1 cellular context compared by ENCODE assay signal in genomic region chr3:138834359-138835176, GRCh38.
A peak's percentile ranks its signal among the peaks of the same experiment; 100 is the strongest.
TF ChIP-seq lines count a peak whose summit lies in the region.

TSS of gene PIK3CB (minus strand) at chr3:138834928. CDS start at chr3:138759343, 75,585 bp downstream.

TF ChIP-seq in HepG2, 621 proteins besides CTCF, POLR2A, EP300 and RAD21 (continued from another document and continues in another):
- TF ChIP-seq HNF1B (CRISPR knock-in tag; IDR thresholded peaks at IDR 0.05): peak; percentile 65; the same call in 1 of the 2 replicates
- TF ChIP-seq JUNB (CRISPR knock-in tag; IDR thresholded peaks at IDR 0.05; ENCODE audit: borderline replicate concordance): no peak
- TF ChIP-seq CHD2 (IDR thresholded peaks at IDR 0.05; ENCODE audit: low read depth, low read length): no peak
- TF ChIP-seq FOXA3 (CRISPR knock-in tag; IDR thresholded peaks at IDR 0.05): no peak; the same call in 1 of the 2 replicates
- no peak for TF ChIP-seq PRPF4 (IDR thresholded peaks at IDR 0.05; ENCODE audit: low read depth, low read length, poor library complexity, severe bottlenecking)
- TF ChIP-seq PCBP1 (IDR thresholded peaks at IDR 0.05; ENCODE audit: borderline replicate concordance, low read depth, low read length): no peak
- TF ChIP-seq TRIM22 (IDR thresholded peaks at IDR 0.05): no peak
- TF ChIP-seq KAT8 (CRISPR knock-in tag; IDR thresholded peaks at IDR 0.05): peak; percentile 14; the same call in 1 of the 2 replicates
- 0 out of 2 replicates have a peak, but pooled peaks have one; percentile 5 for TF ChIP-seq KLF15 (CRISPR knock-in tag; IDR thresholded peaks at IDR 0.05; ENCODE audit: borderline replicate concordance)
- peak; percentile 41; the same call in 1 of the 2 replicates for TF ChIP-seq ELF1 (CRISPR knock-in tag; IDR thresholded peaks at IDR 0.05)
- no peak for TF ChIP-seq SMAD1 (CRISPR knock-in tag; IDR thresholded peaks at IDR 0.05; ENCODE audit: borderline replicate concordance, low read depth)
- TF ChIP-seq IKZF4 (CRISPR knock-in tag; IDR thresholded peaks at IDR 0.05; ENCODE audit: borderline replicate concordance, low read depth, not compliant biosample characterization): no peak
- peak; percentile 38; the same call in 1 of the 2 replicates for TF ChIP-seq BCL6 (CRISPR knock-in tag; IDR thresholded peaks at IDR 0.05)
- no peak for TF ChIP-seq XBP1 (CRISPR knock-in tag; IDR thresholded peaks at IDR 0.05)
- no peak for TF ChIP-seq MTF1 (CRISPR knock-in tag; IDR thresholded peaks at IDR 0.05)
- no peak for TF ChIP-seq ZNF207 (IDR thresholded peaks at IDR 0.05; ENCODE audit: borderline replicate concordance)
- no peak; the same call in 1 of the 2 replicates for TF ChIP-seq DZIP1 (CRISPR knock-in tag; IDR thresholded peaks at IDR 0.05)
- no peak for TF ChIP-seq REXO4 (CRISPR knock-in tag; IDR thresholded peaks at IDR 0.05; ENCODE audit: borderline replicate concordance)
- no peak for TF ChIP-seq FOXO1 (CRISPR knock-in tag; IDR thresholded peaks at IDR 0.05)
- TF ChIP-seq ZMYM3 (CRISPR knock-in tag; IDR thresholded peaks at IDR 0.05): peak; percentile 11; the same call in 1 of the 2 replicates
- TF ChIP-seq ZMAT3 (CRISPR knock-in tag; conservative IDR thresholded peaks at IDR 0.05): no peak; the same call in 1 of the 2 replicates
- TF ChIP-seq PREB (CRISPR knock-in tag; IDR thresholded peaks at IDR 0.05): no peak
- no peak for TF ChIP-seq ZNF138 (CRISPR knock-in tag; IDR thresholded peaks at IDR 0.05; ENCODE audit: low read depth)
- TF ChIP-seq HNRNPLL (IDR thresholded peaks at IDR 0.05; ENCODE audit: low read depth, low read length, poor library complexity, severe bottlenecking): peak; percentile 82
- no peak for TF ChIP-seq RARA (CRISPR knock-in tag; IDR thresholded peaks at IDR 0.05)
- no peak for TF ChIP-seq ZNF598 (CRISPR knock-in tag; IDR thresholded peaks at IDR 0.05; ENCODE audit: borderline replicate concordance)
- TF ChIP-seq NFYC (CRISPR knock-in tag; IDR thresholded peaks at IDR 0.05): no peak
- no peak; the same call in 1 of the 2 replicates for TF ChIP-seq SOX5 (CRISPR knock-in tag; IDR thresholded peaks at IDR 0.05; ENCODE audit: borderline replicate concordance)
- peak; percentile 81 for TF ChIP-seq TAF1 (CRISPR knock-in tag; IDR thresholded peaks at IDR 0.05)
- TF ChIP-seq HINFP (CRISPR knock-in tag; IDR thresholded peaks at IDR 0.05; ENCODE audit: low read depth): 0 out of 2 replicates have a peak, but pooled peaks have one; percentile 47
- peak; percentile 61; the same call in 1 of the 2 replicates for TF ChIP-seq DRAP1 (CRISPR knock-in tag; IDR thresholded peaks at IDR 0.05)
- TF ChIP-seq ZBTB34 (CRISPR knock-in tag; IDR thresholded peaks at IDR 0.05): no peak
- TF ChIP-seq GTF2F1 (IDR thresholded peaks at IDR 0.05; ENCODE audit: low read length): no peak
- TF ChIP-seq HMGXB4 (CRISPR knock-in tag; IDR thresholded peaks at IDR 0.05; ENCODE audit: borderline replicate concordance in 1 of 2, low read depth in 1 of 2): peak; percentile 90 to 91
- TF ChIP-seq SOX6 (IDR thresholded peaks at IDR 0.05): no peak
- no peak; the same call in 1 of the 2 replicates for TF ChIP-seq SOX6 (CRISPR knock-in tag; IDR thresholded peaks at IDR 0.05)
- TF ChIP-seq PHF20 (CRISPR knock-in tag; IDR thresholded peaks at IDR 0.05): no peak; the same call in 1 of the 2 replicates
- peak; percentile 55 for TF ChIP-seq MED1 (CRISPR knock-in tag; IDR thresholded peaks at IDR 0.05)
- peak; percentile 24; the same call in 1 of the 2 replicates for TF ChIP-seq NFYB (CRISPR knock-in tag; IDR thresholded peaks at IDR 0.05)
- no peak; the same call in 1 of the 2 replicates for TF ChIP-seq KLF6 (CRISPR knock-in tag; IDR thresholded peaks at IDR 0.05)
- TF ChIP-seq ZNF264 (CRISPR knock-in tag; IDR thresholded peaks at IDR 0.05): no peak
- no peak for TF ChIP-seq ZNF629 (CRISPR knock-in tag; conservative IDR thresholded peaks at IDR 0.05)
- 0 out of 2 replicates have a peak, but pooled peaks have one; percentile 57 for TF ChIP-seq CHCHD3 (CRISPR knock-in tag; IDR thresholded peaks at IDR 0.05)
- no peak for TF ChIP-seq MZF1 (CRISPR knock-in tag; IDR thresholded peaks at IDR 0.05; ENCODE audit: borderline replicate concordance)
- no peak; the same call in 1 of the 2 replicates for TF ChIP-seq RNF219 (CRISPR knock-in tag; IDR thresholded peaks at IDR 0.05)
- TF ChIP-seq SP1 (IDR thresholded peaks at IDR 0.05): no peak
- TF ChIP-seq SP1 (CRISPR knock-in tag; IDR thresholded peaks at IDR 0.05): no peak
- no peak for TF ChIP-seq ZNF772 (CRISPR knock-in tag; IDR thresholded peaks at IDR 0.05)
- TF ChIP-seq ZNF12 (CRISPR knock-in tag; IDR thresholded peaks at IDR 0.05): no peak
- no peak for TF ChIP-seq ZNF619 (CRISPR knock-in tag; IDR thresholded peaks at IDR 0.05)
- TF ChIP-seq ZNF253 (CRISPR knock-in tag; IDR thresholded peaks at IDR 0.05; ENCODE audit: borderline replicate concordance): no peak
